ENCODE assay signal across 1 cellular context in the genomic region with DNA sequence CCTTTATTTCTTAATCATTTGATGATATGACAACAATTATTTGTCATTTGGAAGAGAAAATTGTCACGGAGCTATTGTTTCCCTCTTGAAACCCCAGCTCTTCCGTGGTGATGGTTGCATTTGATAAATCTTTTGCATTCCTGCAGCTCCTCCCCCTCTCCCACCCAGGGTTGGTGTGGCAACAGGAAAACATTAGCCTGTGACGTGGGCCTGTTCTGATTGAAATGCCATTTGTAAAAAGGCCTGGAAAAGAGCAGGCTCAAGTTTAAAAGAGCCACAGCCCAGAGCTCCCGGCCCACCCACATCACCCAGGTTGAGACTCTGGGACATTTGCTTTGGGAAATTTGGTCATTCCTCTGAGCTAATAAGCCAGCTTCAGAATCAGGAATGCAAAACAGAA.
TF ChIP-seq lines count a peak whose summit lies in the region.

No MANE protein-coding gene starts in this region.

TF ChIP-seq in SK-N-SH, 30 proteins besides CTCF, POLR2A, EP300 and RAD21 (continued from another document):
- TF ChIP-seq, protein P1, sequence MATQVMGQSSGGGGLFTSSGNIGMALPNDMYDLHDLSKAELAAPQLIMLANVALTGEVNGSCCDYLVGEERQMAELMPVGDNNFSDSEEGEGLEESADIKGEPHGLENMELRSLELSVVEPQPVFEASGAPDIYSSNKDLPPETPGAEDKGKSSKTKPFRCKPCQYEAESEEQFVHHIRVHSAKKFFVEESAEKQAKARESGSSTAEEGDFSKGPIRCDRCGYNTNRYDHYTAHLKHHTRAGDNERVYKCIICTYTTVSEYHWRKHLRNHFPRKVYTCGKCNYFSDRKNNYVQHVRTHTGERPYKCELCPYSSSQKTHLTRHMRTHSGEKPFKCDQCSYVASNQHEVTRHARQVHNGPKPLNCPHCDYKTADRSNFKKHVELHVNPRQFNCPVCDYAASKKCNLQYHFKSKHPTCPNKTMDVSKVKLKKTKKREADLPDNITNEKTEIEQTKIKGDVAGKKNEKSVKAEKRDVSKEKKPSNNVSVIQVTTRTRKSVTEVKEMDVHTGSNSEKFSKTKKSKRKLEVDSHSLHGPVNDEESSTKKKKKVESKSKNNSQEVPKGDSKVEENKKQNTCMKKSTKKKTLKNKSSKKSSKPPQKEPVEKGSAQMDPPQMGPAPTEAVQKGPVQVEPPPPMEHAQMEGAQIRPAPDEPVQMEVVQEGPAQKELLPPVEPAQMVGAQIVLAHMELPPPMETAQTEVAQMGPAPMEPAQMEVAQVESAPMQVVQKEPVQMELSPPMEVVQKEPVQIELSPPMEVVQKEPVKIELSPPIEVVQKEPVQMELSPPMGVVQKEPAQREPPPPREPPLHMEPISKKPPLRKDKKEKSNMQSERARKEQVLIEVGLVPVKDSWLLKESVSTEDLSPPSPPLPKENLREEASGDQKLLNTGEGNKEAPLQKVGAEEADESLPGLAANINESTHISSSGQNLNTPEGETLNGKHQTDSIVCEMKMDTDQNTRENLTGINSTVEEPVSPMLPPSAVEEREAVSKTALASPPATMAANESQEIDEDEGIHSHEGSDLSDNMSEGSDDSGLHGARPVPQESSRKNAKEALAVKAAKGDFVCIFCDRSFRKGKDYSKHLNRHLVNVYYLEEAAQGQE (IDR thresholded peaks at IDR 0.05; ENCODE audit: low read depth, low read length) = no peak
- TF ChIP-seq, protein P2, sequence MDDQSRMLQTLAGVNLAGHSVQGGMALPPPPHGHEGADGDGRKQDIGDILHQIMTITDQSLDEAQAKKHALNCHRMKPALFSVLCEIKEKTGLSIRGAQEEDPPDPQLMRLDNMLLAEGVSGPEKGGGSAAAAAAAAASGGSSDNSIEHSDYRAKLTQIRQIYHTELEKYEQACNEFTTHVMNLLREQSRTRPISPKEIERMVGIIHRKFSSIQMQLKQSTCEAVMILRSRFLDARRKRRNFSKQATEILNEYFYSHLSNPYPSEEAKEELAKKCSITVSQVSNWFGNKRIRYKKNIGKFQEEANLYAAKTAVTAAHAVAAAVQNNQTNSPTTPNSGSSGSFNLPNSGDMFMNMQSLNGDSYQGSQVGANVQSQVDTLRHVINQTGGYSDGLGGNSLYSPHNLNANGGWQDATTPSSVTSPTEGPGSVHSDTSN (IDR thresholded peaks at IDR 0.05) = no peak
- TF ChIP-seq FOXM1 (IDR thresholded peaks at IDR 0.05; ENCODE audit: low read depth) = no peak
- TF ChIP-seq GATA2 (CRISPR knock-in tag; IDR thresholded peaks at IDR 0.05) = no peak
- no peak for TF ChIP-seq YY1 (IDR thresholded peaks at IDR 0.05; ENCODE audit: low read depth)
- TF ChIP-seq NFIC (IDR thresholded peaks at IDR 0.05; ENCODE audit: borderline replicate concordance) = no peak
